1 cellular context compared by ENCODE assay signal in genomic region chrX:142804085-142804484, GRCh38.
TF ChIP-seq lines count a peak whose summit lies in the region.

No MANE protein-coding gene starts in this region.

TF ChIP-seq in SK-N-SH, 30 proteins besides CTCF, POLR2A, EP300 and RAD21 (continued from another document):
- TF ChIP-seq NFIC (IDR thresholded peaks at IDR 0.05; ENCODE audit: borderline replicate concordance) (no peak), FOSL2 (IDR thresholded peaks at IDR 0.05; ENCODE audit: borderline replicate concordance, low read depth) (no peak), MXI1 (IDR thresholded peaks at IDR 0.05; ENCODE audit: low read depth, low read length) (no peak)
